In the genomic region with DNA sequence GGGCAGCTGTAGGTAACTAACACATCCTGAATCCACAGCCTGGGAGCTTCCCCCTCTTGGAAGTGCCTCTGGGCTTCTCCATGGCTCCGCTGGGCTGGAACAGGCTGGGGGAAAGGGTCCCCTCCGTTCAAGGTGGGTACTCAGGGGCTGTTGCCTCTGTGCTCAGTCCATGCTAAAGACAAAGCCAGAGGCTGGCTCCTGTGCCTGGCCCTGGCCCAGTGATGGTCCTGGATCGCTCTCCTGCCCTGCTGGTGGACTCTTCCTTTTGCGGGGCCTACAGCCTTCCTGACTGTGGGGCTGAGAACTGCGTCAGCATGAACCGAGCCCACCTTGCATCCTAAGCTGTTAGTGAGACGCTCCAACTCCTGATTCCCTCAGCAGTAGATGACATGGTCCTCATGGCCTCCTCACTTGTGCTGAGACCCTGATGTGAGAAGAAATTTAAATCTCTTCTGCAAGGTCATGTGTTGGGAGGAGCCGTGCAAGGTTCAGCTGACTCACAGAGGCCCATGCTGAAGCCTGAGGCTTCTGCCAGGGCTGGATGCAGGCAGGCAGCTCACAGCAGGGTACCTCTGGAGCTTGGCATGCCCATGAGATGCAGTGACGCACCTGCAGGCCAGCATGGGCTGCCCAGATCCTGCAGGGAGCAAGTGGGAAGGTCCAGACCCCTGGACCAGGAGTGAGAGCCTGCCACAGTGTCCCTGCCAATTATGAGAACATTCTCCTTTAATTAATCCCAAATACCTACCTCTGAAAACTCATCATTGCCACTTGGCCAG, we compare ENCODE assay signal across 27 cellular contexts.
"Had no signal": no experiment of that assay in that cellular context is flagged by ENCODE, and none has a peak within 500 bp of the region (broad histone marks: within the 10 kb centered on the region; RNA-seq: fewer than 3 reads in every experiment).

No MANE protein-coding gene starts in this region.

- H3K27ac Mint-ChIP-seq: activated CD4-positive, alpha-beta T cell treated with anti-CD3 and anti-CD28 coated beads for 36 hours; activated CD8-positive, alpha-beta memory T cell treated with anti-CD3 and anti-CD28 coated beads, Interleukin-2, amount 10 ng/mL, durations not matched to agents 7 days and 5 days; activated CD8-positive, alpha-beta T cell treated with anti-CD3 and anti-CD28 coated beads, Interleukin-2, amount 10 ng/mL, durations not matched to agents 7 days and 5 days; activated naive CD8-positive, alpha-beta T cell had no signal

- H3K36me3 Mint-ChIP-seq: activated CD8-positive, alpha-beta memory T cell treated with anti-CD3 and anti-CD28 coated beads, Interleukin-2, amount 10 ng/mL, durations not matched to agents 7 days and 5 days; activated naive CD8-positive, alpha-beta T cell; natural killer cell treated with Interleukin-12 subunit alpha and Interleukin-12 subunit beta and Interleukin-15 and Interleukin-18, amount 100 ng/mL, for 72 hours had no signal

- H3K9me3 Mint-ChIP-seq: effector memory CD8-positive, alpha-beta T cell; natural killer cell treated with Interleukin-12 subunit alpha and Interleukin-12 subunit beta and Interleukin-15 and Interleukin-18, amount 100 ng/mL, for 72 hours had no signal

- ATAC-seq: activated CD4-positive, alpha-beta T cell treated with anti-CD3 and anti-CD28 coated beads for 36 hours; activated CD8-positive, alpha-beta memory T cell treated with anti-CD3 and anti-CD28 coated beads, Interleukin-2, amount 10 ng/mL, durations not matched to agents 7 days and 5 days; activated CD8-positive, alpha-beta T cell treated with anti-CD3 and anti-CD28 coated beads, Interleukin-2, amount 10 ng/mL, durations not matched to agents 7 days and 5 days; effector memory CD8-positive, alpha-beta T cell; left lung; lower lobe of right lung; natural killer cell treated with Interleukin-12 subunit alpha and Interleukin-12 subunit beta and Interleukin-15 and Interleukin-18, amount 100 ng/mL, for 72 hours had no signal

- H3K4me1 Mint-ChIP-seq: activated CD4-positive, alpha-beta T cell treated with anti-CD3 and anti-CD28 coated beads for 36 hours had no signal

- H3K36me3 ChIP-seq: left lung, lower lobe of right lung, neutrophil, ovary, prostate gland, sigmoid colon, suprapubic skin, tibial artery had no signal

- DNase-seq: activated CD4-positive, alpha-beta T cell treated with anti-CD3 and anti-CD28 coated beads for 36 hours; activated CD4-positive, CD25-positive, alpha-beta regulatory T cell; activated CD8-positive, alpha-beta memory T cell treated with anti-CD3 and anti-CD28 coated beads, Interleukin-2, amount 10 ng/mL, durations not matched to agents 7 days and 5 days; activated CD8-positive, alpha-beta T cell treated with anti-CD3 and anti-CD28 coated beads, Interleukin-2, amount 10 ng/mL, durations not matched to agents 7 days and 5 days; activated effector memory CD4-positive, alpha-beta T cell treated with Interleukin-2 at 50 U/mL for 16 hours; activated naive CD4-positive, alpha-beta T cell treated with Interleukin-2 at 50 U/mL for 16 hours; anterior cingulate cortex; cerebellar nuclear complex; effector memory CD8-positive, alpha-beta T cell; foreskin melanocyte; left lung; lower lobe of right lung; mesendoderm; ovary; retina; sigmoid colon; stimulated activated CD4-positive, alpha-beta T cell treated with anti-CD3 and anti-CD28 coated beads, Interleukin-15, amount 100 ng/mL, for 24 hours; stimulated activated naive CD4-positive, alpha-beta T cell; tibial artery had no signal

- H3K4me3 ChIP-seq: coronary artery, dorsolateral prefrontal cortex, left lung, lower lobe of right lung, ovary, prostate gland, sigmoid colon, smooth muscle cell, suprapubic skin, tibial artery had no signal

- H3K9me3 ChIP-seq: left lung, lower lobe of right lung, neutrophil, ovary, prostate gland, sigmoid colon, suprapubic skin, tibial artery had no signal

- H3K4me1 ChIP-seq: left lung, lower lobe of right lung, prostate gland, sigmoid colon, suprapubic skin, tibial artery had no signal

- H3K27ac ChIP-seq: coronary artery, left lung, lower lobe of right lung, neutrophil, ovary, prostate gland, sigmoid colon, suprapubic skin, tibial artery had no signal

- H3K4me3 Mint-ChIP-seq: activated CD4-positive, alpha-beta T cell treated with anti-CD3 and anti-CD28 coated beads for 36 hours; activated CD8-positive, alpha-beta memory T cell treated with anti-CD3 and anti-CD28 coated beads, Interleukin-2, amount 10 ng/mL, durations not matched to agents 7 days and 5 days; activated CD8-positive, alpha-beta T cell treated with anti-CD3 and anti-CD28 coated beads, Interleukin-2, amount 10 ng/mL, durations not matched to agents 7 days and 5 days; activated naive CD8-positive, alpha-beta T cell; effector memory CD8-positive, alpha-beta T cell; natural killer cell treated with Interleukin-12 subunit alpha and Interleukin-12 subunit beta and Interleukin-15 and Interleukin-18, amount 100 ng/mL, for 72 hours had no signal

- H3K27me3 ChIP-seq: ovary had no signal
